9 cellular contexts compared by ENCODE assay signal in genomic region chr11:94638902-94639373, GRCh38.
DNase-seq lines count a peak whose midpoint lies in the region; ATAC-seq and TF ChIP-seq lines count a peak whose summit lies in the region.
"Had no signal": no experiment of that assay in that cellular context is flagged by ENCODE, and none has a peak within 500 bp of the region (broad histone marks: within the 10 kb centered on the region; RNA-seq: fewer than 3 reads in every experiment).

No MANE protein-coding gene starts in this region.

- TF ChIP-seq CTCF in IMR-90 (conservative IDR thresholded peaks at IDR 0.05; ENCODE audit: low read depth, low read length): no peak
- TF ChIP-seq CTCF in colonic mucosa (IDR thresholded peaks at IDR 0.05): no peak
- TF ChIP-seq CTCF in GM13977 (IDR thresholded peaks at IDR 0.05; ENCODE audit: extremely low read depth, insufficient read depth, missing control alignments): no peak

- H4K91ac ChIP-seq in IMR-90 (ENCODE audit: insufficient read depth, low read depth, low read length): peak overlapping the region; percentile 46

- H3K27me3 Mint-ChIP-seq in naive thymus-derived CD4-positive, alpha-beta T cell: no peaks in the 10 kb centered on the region

- peak overlapping the region in 9 of 10 donors; percentile 2 to 64 (median 49) for H3K4me3 Mint-ChIP-seq in naive thymus-derived CD4-positive, alpha-beta T cell

- no peak for TF ChIP-seq POLR2A in IMR-90 (IDR thresholded peaks at IDR 0.05; ENCODE audit: low read depth, low read length)

- POLR2A ChIA-PET in IMR-90 (lab: Charles Lee; ENCODE audit: unreplicated experiment): no interaction called here
- POLR2A ChIA-PET in naive thymus-derived CD4-positive, alpha-beta T cell (lab: Charles Lee): no interaction called here

- peak overlapping the region; percentile 7; the same call in 1 of the 3 replicates for H2BK15ac ChIP-seq in IMR-90 (ENCODE audit: low read depth, low read length)

- no peak overlapping the region for H3K4me3 ChIP-seq in IMR-90 (ENCODE audit: insufficient read depth, low read depth, low read length)
- H3K4me3 ChIP-seq in colonic mucosa: no peak overlapping the region
- no peak overlapping the region for H3K4me3 ChIP-seq in naive thymus-derived CD4-positive, alpha-beta T cell (ENCODE audit: low read length)

- no peaks in the 10 kb centered on the region for H4K20me1 ChIP-seq in IMR-90 (ENCODE audit: insufficient read depth, low read length)

- H2AK9ac ChIP-seq in IMR-90 (replicated peaks; ENCODE audit: low read depth, low read length, poor library complexity): no peak overlapping the region

- H3K36me3 ChIP-seq in IMR-90 (ENCODE audit: control insufficient read depth, insufficient read depth, low read length): no peaks in the 10 kb centered on the region
- no peaks in the 10 kb centered on the region for H3K36me3 ChIP-seq in colonic mucosa
- no peaks in the 10 kb centered on the region for H3K36me3 ChIP-seq in naive thymus-derived CD4-positive, alpha-beta T cell (ENCODE audit: control insufficient read depth in 2 of 3, insufficient read depth in 3 of 3, low read length in 3 of 3)

- peak overlapping the region; percentile 53 for H2BK5ac ChIP-seq in IMR-90 (ENCODE audit: low read depth, low read length, poor library complexity, severe bottlenecking)

- H3K4me1 ChIP-seq in IMR-90 (ENCODE audit: control insufficient read depth, insufficient read depth, low read length) (peaks cover 8% of the 10 kb centered on the region), colonic mucosa (no peaks in the 10 kb centered on the region)
- H3K4me1 ChIP-seq in naive thymus-derived CD4-positive, alpha-beta T cell (ENCODE audit: control insufficient read depth in 2 of 2, insufficient read depth in 2 of 2, low read length in 2 of 2): no peaks in the 10 kb centered on the region

- peak overlapping the region; percentile 89 for H4K5ac ChIP-seq in IMR-90 (ENCODE audit: low read depth, low read length)

- intact Hi-C loops in IMR-90 (cut with micrococcal nuclease) (no loop called here), colonic mucosa (cut with DNase I) (no loop called here)
- intact Hi-C loops in naive thymus-derived CD4-positive, alpha-beta T cell (cut with micrococcal nuclease): no loop called here

- CTCF ChIA-PET in IMR-90 (lab: Yijun Ruan, JAX): interaction anchor here (1.1 kb wide), 1 partner anchor 15 kb away, joined by 3 read pairs; no protein-coding TSS in a partner anchor
- CTCF ChIA-PET in naive thymus-derived CD4-positive, alpha-beta T cell (lab: Charles Lee): no interaction called here

- no peak overlapping the region; the same call in 1 of the 2 replicates for H3K56ac ChIP-seq in IMR-90 (ENCODE audit: extremely low read depth, insufficient read depth, low read length)

- H3K9me1 ChIP-seq in IMR-90 (ENCODE audit: insufficient read depth, low read length): peaks cover 4% of the 10 kb centered on the region; the same call in 1 of the 2 replicates

- in situ Hi-C loops in IMR-90 (cut with MboI; ENCODE audit: low sequenced_read_pairs) (no loop called here), GM13977 (cut with MboI; ENCODE audit: low pct_unique_long_range_greater_than_20kb, low sequenced_read_pairs, unreplicated experiment) (no loop called here)

- peak; percentile 88 for ATAC-seq in IMR-90 (ENCODE audit: low read depth)
- peak; percentile 65 for ATAC-seq in naive thymus-derived CD4-positive, alpha-beta T cell
- no peak for ATAC-seq in GM19351 (IDR thresholded peaks at IDR 0.05; ENCODE audit: unreplicated experiment)

- no TSS peak for BruUV-seq in IMR-90 (replicated peaks; lab: Mats Ljungman, UMichigan)

- H3K27me3 ChIP-seq in IMR-90 (ENCODE audit: control insufficient read depth, insufficient read depth, low read length) (no peaks in the 10 kb centered on the region), colonic mucosa (no peaks in the 10 kb centered on the region)
- H3K27me3 ChIP-seq in naive thymus-derived CD4-positive, alpha-beta T cell (ENCODE audit: control insufficient read depth in 2 of 2, insufficient read depth in 2 of 2, low read length in 2 of 2): no peaks in the 10 kb centered on the region

- peak overlapping the region; percentile 37; the same call in 1 of the 2 replicates for H3K23ac ChIP-seq in IMR-90 (ENCODE audit: low read depth, low read length)

- peaks cover 0 to 20% (median 14%) of the 10 kb centered on the region in 7 donors for H3K4me1 Mint-ChIP-seq in naive thymus-derived CD4-positive, alpha-beta T cell

- peak overlapping the region; percentile 38; the same call in 1 of the 2 replicates for H2BK20ac ChIP-seq in IMR-90 (ENCODE audit: low read depth, low read length)

- H3K36me3 Mint-ChIP-seq in naive thymus-derived CD4-positive, alpha-beta T cell: no peaks in the 10 kb centered on the region

- H3K27ac ChIP-seq in IMR-90 (ENCODE audit: insufficient read depth, low read length) (peak overlapping the region; percentile 61; the same call in 1 of the 2 replicates), colonic mucosa (peak overlapping the region; percentile 39)
- no peak overlapping the region for H3K27ac ChIP-seq in naive thymus-derived CD4-positive, alpha-beta T cell (ENCODE audit: low read depth, low read length)

- DNase-seq in AG20443 (ENCODE audit: low spot score) (peak; percentile 62), IMR-90 (peak; percentile 50), colonic mucosa (no peak), UCSD-AML1 (lab: John Stamatoyannopoulos, UW; ENCODE audit: unreplicated experiment) (no peak), GM13977 (ENCODE audit: low spot score) (no peak), SK-N-DZ (ENCODE audit: low spot score) (no peak)
- DNase-seq in naive thymus-derived CD4-positive, alpha-beta T cell: peak in 5 of 9 donors; percentile 3 to 16 (median 9)
- DNase-seq: GDM1 had no signal

- H4K8ac ChIP-seq in IMR-90 (ENCODE audit: low read depth in 2 of 2, low read length in 2 of 2): peak overlapping the region; percentile 56 to 93; a peak in 3 of 4 replicates

- H3K4me2 ChIP-seq in IMR-90 (ENCODE audit: low read depth, low read length): peak overlapping the region; percentile 74

- 20% methylated on average over 1 of the region's 4 CpGs; no CpG with 5 or more reads in 1 of the 2 experiments for WGBS in IMR-90 (ENCODE audit: extremely low coverage in 2 of 2, insufficient read length in 1 of 2), 2 experiments

- peak overlapping the region; percentile 69 for H2AFZ ChIP-seq in IMR-90 (replicated peaks; ENCODE audit: low read length, poor library complexity)

- H3K18ac ChIP-seq in IMR-90 (ENCODE audit: low read depth, low read length): peak overlapping the region; percentile 98

- peak overlapping the region; percentile 40 for H3K4ac ChIP-seq in IMR-90 (ENCODE audit: low read depth, low read length)

- H3K9me3 ChIP-seq in IMR-90 (ENCODE audit: control insufficient read depth, insufficient read depth, low read length): no peaks in the 10 kb centered on the region
- H3K9me3 ChIP-seq in colonic mucosa: no peaks in the 10 kb centered on the region
- no peaks in the 10 kb centered on the region for H3K9me3 ChIP-seq in naive thymus-derived CD4-positive, alpha-beta T cell (ENCODE audit: control insufficient read depth in 2 of 3, low read length in 3 of 3)

- H3K27ac Mint-ChIP-seq in naive thymus-derived CD4-positive, alpha-beta T cell: peak overlapping the region in 8 of 9 donors; percentile 24 to 67 (median 50)

- peak overlapping the region; percentile 73 for H3K14ac ChIP-seq in IMR-90 (replicated peaks; ENCODE audit: low read depth, low read length)

- H3K9ac ChIP-seq in IMR-90 (ENCODE audit: low read depth, low read length) (peak overlapping the region; percentile 53), colonic mucosa (ENCODE audit: low read depth in 2 of 2, low read length in 2 of 2) (no peak overlapping the region)

- H2AK5ac ChIP-seq in IMR-90 (ENCODE audit: low read depth, low read length): peak overlapping the region; percentile 7; the same call in 1 of the 2 replicates

- peak overlapping the region; percentile 60 for H2BK120ac ChIP-seq in IMR-90 (ENCODE audit: low read depth, low read length)

- H3K9me3 Mint-ChIP-seq in naive thymus-derived CD4-positive, alpha-beta T cell: peaks cover 0 to 2% (median 0%) of the 10 kb centered on the region in 11 donors

- dilution Hi-C loops in IMR-90 (cut with HindIII; ENCODE audit: low sequenced_read_pairs, unreplicated experiment): no loop called here

- no peak for TF ChIP-seq RAD21 in IMR-90 (IDR thresholded peaks at IDR 0.05; ENCODE audit: low read length)

- H3K79me1 ChIP-seq in IMR-90 (ENCODE audit: low read depth in 1 of 2, low read length in 2 of 2): no peaks in the 10 kb centered on the region

TF ChIP-seq in IMR-90, 13 proteins besides CTCF, POLR2A, EP300 and RAD21:
- no peak for TF ChIP-seq MAFK (IDR thresholded peaks at IDR 0.05; ENCODE audit: low read depth, low read length)
- peak; percentile 77 for TF ChIP-seq CEBPB (IDR thresholded peaks at IDR 0.05; ENCODE audit: low read depth, low read length)

Comparison
In these comparisons a context has a peak if more than half of its experiments do, and no peak if none do; other contexts are left out.
1. DNase-seq: peak in AG20443 (single experiment), IMR-90 (single experiment) and naive thymus-derived CD4-positive, alpha-beta T cell (5 of 9); none in colonic mucosa (single experiment), UCSD-AML1 (single experiment), GM13977 (single experiment) and SK-N-DZ (single experiment).